In the genomic region with DNA sequence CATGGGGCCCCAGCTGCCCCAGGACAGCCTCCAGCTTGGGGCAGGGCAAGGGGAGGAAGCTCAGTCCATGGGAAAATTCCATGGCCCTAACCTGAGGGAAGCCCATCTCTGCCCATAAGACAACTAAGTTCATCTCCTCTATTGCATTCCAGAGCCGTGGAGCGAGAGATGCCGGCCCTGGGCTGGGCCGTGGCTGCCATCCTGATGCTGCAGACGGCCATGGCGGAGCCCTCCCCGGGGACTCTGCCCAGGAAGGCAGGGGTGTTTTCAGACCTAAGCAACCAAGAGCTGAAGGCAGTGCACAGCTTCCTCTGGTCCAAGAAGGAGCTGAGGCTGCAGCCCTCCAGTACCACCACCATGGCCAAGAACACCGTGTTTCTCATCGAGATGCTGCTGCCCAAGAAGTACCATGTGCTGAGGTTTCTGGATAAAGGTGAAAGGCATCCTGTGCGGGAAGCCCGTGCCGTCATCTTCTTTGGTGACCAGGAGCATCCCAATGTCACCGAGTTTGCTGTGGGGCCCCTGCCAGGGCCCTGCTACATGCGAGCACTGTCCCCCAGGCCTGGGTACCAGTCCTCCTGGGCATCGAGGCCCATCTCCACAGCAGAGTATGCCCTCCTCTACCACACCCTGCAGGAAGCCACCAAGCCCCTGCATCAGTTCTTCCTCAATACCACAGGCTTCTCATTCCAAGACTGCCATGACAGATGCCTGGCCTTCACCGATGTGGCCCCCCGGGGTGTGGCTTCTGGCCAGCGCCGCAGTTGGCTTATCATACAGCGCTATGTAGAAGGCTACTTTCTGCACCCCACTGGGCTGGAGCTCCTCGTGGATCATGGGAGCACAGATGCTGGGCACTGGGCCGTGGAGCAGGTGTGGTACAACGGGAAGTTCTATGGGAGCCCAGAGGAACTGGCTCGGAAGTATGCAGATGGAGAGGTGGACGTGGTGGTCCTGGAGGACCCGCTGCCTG, we compare ENCODE assay signal across 23 cellular contexts. TPM values are rescaled to one million over a fixed set of nuclear protein-coding genes. Genes with fewer than 3 reads are reported as not detected.
DNase-seq lines count a peak whose midpoint lies in the region; ATAC-seq and TF ChIP-seq lines count a peak whose summit lies in the region.
"Had no signal": no experiment of that assay in that cellular context is flagged by ENCODE, and none has a peak within 500 bp of the region (broad histone marks: within the 10 kb centered on the region; RNA-seq: fewer than 3 reads in every experiment).

No MANE protein-coding gene starts in this region.

- H3K4ac ChIP-seq in neuronal stem cell (ENCODE audit: low read length) = no peak overlapping the region

- H3K23ac ChIP-seq in neuronal stem cell (ENCODE audit: low read depth, low read length, poor library complexity) = peak overlapping the region; percentile 58

- DNase-seq in right atrium auricular region (ENCODE audit: low spot score) (peak; percentile 50), Right ventricle myocardium inferior (ENCODE audit: missing footprints) (no peak), esophagus muscularis mucosa (ENCODE audit: extremely low spot score) (peak; percentile 72), neuronal stem cell (ENCODE audit: low spot score) (no peak), vagina (ENCODE audit: extremely low spot score in 2 of 2) (peak; percentile 70 to 71), NCI-H524 (lab: John Stamatoyannopoulos, UW) (no peak)
- DNase-seq: Calu3; CD8-positive, alpha-beta memory T cell; DMS153; HFFc6; NCI-H1105; NCI-H146; NCI-H2029; NCI-H2227 treated with DMSO at 0.1 percent for 48 hours; NCI-H510A; NCI-H774; NK-92 treated with Interleukin-12 subunit alpha and Interleukin-12 subunit beta, amount 100 ng/mL, for 24 hours had no signal

- peak overlapping the region; percentile 29 for H2AK5ac ChIP-seq in neuronal stem cell (ENCODE audit: low read depth, low read length)

- no peak overlapping the region for H3K27ac ChIP-seq in right atrium auricular region
- no peak overlapping the region for H3K27ac ChIP-seq in esophagus muscularis mucosa (replicated peaks in 1 of 4)
- H3K27ac ChIP-seq in neuronal stem cell (replicated peaks; ENCODE audit: low read length) = no peak overlapping the region
- no peak overlapping the region for H3K27ac ChIP-seq in vagina
- H3K27ac ChIP-seq: C4-2B, KMS-11 had no signal

- TF ChIP-seq CTCF in right atrium auricular region (IDR thresholded peaks at IDR 0.05) (no peak), esophagus muscularis mucosa (IDR thresholded peaks at IDR 0.05) (no peak), vagina (IDR thresholded peaks at IDR 0.05) (no peak)

- H3K4me3 ChIP-seq in right atrium auricular region (no peak overlapping the region), esophagus muscularis mucosa (no peak overlapping the region), neuronal stem cell (ENCODE audit: low read length in 2 of 2) (no peak overlapping the region), vagina (no peak overlapping the region)

- no peak overlapping the region for H3K4me2 ChIP-seq in neuronal stem cell (ENCODE audit: insufficient read depth, low read length, poor library complexity, severe bottlenecking)
- H3K4me2 ChIP-seq: KMS-11 had no signal

- intact Hi-C loops in Right ventricle myocardium inferior (cut with DNase I) (no loop called here), esophagus muscularis mucosa (cut with DNase I) (no loop called here), vagina (cut with DNase I) (no loop called here)

- no peaks in the 10 kb centered on the region for H3K9me3 ChIP-seq in right atrium auricular region
- H3K9me3 ChIP-seq in esophagus muscularis mucosa = no peaks in the 10 kb centered on the region
- H3K9me3 ChIP-seq in neuronal stem cell (replicated peaks in 1 of 2; ENCODE audit: control insufficient read depth in 2 of 2, insufficient read depth in 1 of 2, low read depth in 1 of 2, low read length in 2 of 2) = no peaks in the 10 kb centered on the region
- H3K9me3 ChIP-seq in vagina = no peaks in the 10 kb centered on the region

- no peaks in the 10 kb centered on the region for H3K27me3 ChIP-seq in right atrium auricular region
- peaks cover 0 to 50% (median 2%) of the 10 kb centered on the region in 4 donors for H3K27me3 ChIP-seq in esophagus muscularis mucosa
- H3K27me3 ChIP-seq in neuronal stem cell (ENCODE audit: control insufficient read depth in 3 of 3, insufficient read depth in 3 of 3, low read depth in 1 of 3, low read length in 3 of 3) = peaks cover 0 to 22% (median 0%) of the 10 kb centered on the region in 3 experiments
- no peaks in the 10 kb centered on the region for H3K27me3 ChIP-seq in vagina

- no peak overlapping the region for H2BK5ac ChIP-seq in neuronal stem cell (ENCODE audit: low read length)

- H2BK15ac ChIP-seq in neuronal stem cell (ENCODE audit: low read length) = peak overlapping the region; percentile 5

- peak overlapping the region; percentile 39 for H3K9ac ChIP-seq in neuronal stem cell (ENCODE audit: low read depth, low read length, poor library complexity)
- H3K9ac ChIP-seq: KMS-11 had no signal

- no peak for TF ChIP-seq EP300 in esophagus muscularis mucosa (IDR thresholded peaks at IDR 0.05)

- H3K36me3 ChIP-seq in right atrium auricular region (no peaks in the 10 kb centered on the region), esophagus muscularis mucosa (no peaks in the 10 kb centered on the region), neuronal stem cell (replicated peaks in 1 of 2; ENCODE audit: control insufficient read depth in 2 of 2, insufficient read depth in 2 of 2, low read length in 2 of 2) (no peaks in the 10 kb centered on the region), vagina (no peaks in the 10 kb centered on the region)

- 93% methylated on average over 14 of the region's 26 CpGs for WGBS in esophagus muscularis mucosa
- no CpG with 5 or more reads among the region's 26 CpGs for WGBS in neuronal stem cell (ENCODE audit: extremely low coverage in 2 of 2, insufficient read length in 2 of 2, insufficient replicate concordance in 1 of 2), 2 donors

- H3K4me1 ChIP-seq in right atrium auricular region (no peaks in the 10 kb centered on the region), esophagus muscularis mucosa (no peaks in the 10 kb centered on the region), neuronal stem cell (ENCODE audit: control insufficient read depth in 2 of 2, insufficient read depth in 1 of 2, low read depth in 1 of 2, low read length in 2 of 2) (peaks cover 0 to 6% of the 10 kb centered on the region in 2 donors), vagina (peaks cover 6% of the 10 kb centered on the region)

- no peak overlapping the region for H3K14ac ChIP-seq in neuronal stem cell (ENCODE audit: low read length)

- H4K8ac ChIP-seq in neuronal stem cell (ENCODE audit: low read depth, low read length) = no peak overlapping the region

- no peak overlapping the region for H4K91ac ChIP-seq in neuronal stem cell (ENCODE audit: low read depth, low read length, poor library complexity)

- H2BK12ac ChIP-seq in neuronal stem cell (ENCODE audit: low read length) = no peak overlapping the region

- peak overlapping the region; percentile 30 for H2BK120ac ChIP-seq in neuronal stem cell (ENCODE audit: low read depth, low read length)

- H3K18ac ChIP-seq in neuronal stem cell (ENCODE audit: low read length) = peak overlapping the region; percentile 66

- TF ChIP-seq POLR2A in esophagus muscularis mucosa (IDR thresholded peaks at IDR 0.05; ENCODE audit: low read depth) (no peak), vagina (IDR thresholded peaks at IDR 0.05) (no peak)

- no peak overlapping the region for H2AFZ ChIP-seq in neuronal stem cell (ENCODE audit: low read length)

- H3K79me1 ChIP-seq in neuronal stem cell (ENCODE audit: low read depth, low read length) = no peaks in the 10 kb centered on the region

- ATAC-seq in Right ventricle myocardium inferior (no peak), HG02763 (IDR thresholded peaks at IDR 0.05; ENCODE audit: unreplicated experiment) (no peak), GM18519 (IDR thresholded peaks at IDR 0.05; ENCODE audit: low FRiP score, unreplicated experiment) (no peak)
- ATAC-seq: Panc1 had no signal

RNA-seq across cellular contexts. Expression of a gene that starts 4.3 kb away (rescaled TPM):
- total RNA-seq in right atrium auricular region (not detected), Right ventricle myocardium inferior (0.27 TPM), esophagus muscularis mucosa (under 1 TPM in 3 of 4 donors, not detected in 1; 0.23 to 0.45 (median 0.33) TPM), vagina (not detected)
- polyA plus RNA-seq in neuronal stem cell (2013, experiment 1 of 2) = not detected
- not detected for polyA plus RNA-seq in neuronal stem cell (2013, experiment 2 of 2)
- total RNA-seq: CD8-positive, alpha-beta memory T cell; HFFc6 had no signal
- polyA plus RNA-seq: CD8-positive, alpha-beta memory T cell had no signal

RNA-seq across cellular contexts. Expression of a gene that starts 56.0 kb away (rescaled TPM):
- total RNA-seq in right atrium auricular region (100 to 1,000 TPM in 1 of 2 donors, 10 to 100 TPM in 1; 56.3 to 102 TPM), Right ventricle myocardium inferior (31.1 TPM), esophagus muscularis mucosa (10 to 100 TPM; 11.6 to 47.7 (median 35.5) TPM), vagina (43.7 TPM)
- polyA plus RNA-seq in neuronal stem cell (2013, experiment 1 of 2) = 0.59 TPM
- 0.53 TPM for polyA plus RNA-seq in neuronal stem cell (2013, experiment 2 of 2)
- total RNA-seq: G401, HFFc6 had no signal
- polyA plus RNA-seq: CD8-positive, alpha-beta memory T cell had no signal

RNA-seq across cellular contexts. Expression of a gene that starts 56.4 kb away (rescaled TPM):
- 100 to 1,000 TPM; 162 to 227 TPM for total RNA-seq in right atrium auricular region
- 43.1 TPM for total RNA-seq in Right ventricle myocardium inferior
- total RNA-seq in esophagus muscularis mucosa = 10 to 100 TPM; 19.5 to 58.2 (median 54.1) TPM
- polyA plus RNA-seq in neuronal stem cell (2013, experiment 1 of 2) = 1.2 TPM
- 1.1 TPM for polyA plus RNA-seq in neuronal stem cell (2013, experiment 2 of 2)
- 60.6 TPM for total RNA-seq in vagina
- total RNA-seq: HFFc6 had no signal
- polyA plus RNA-seq: CD8-positive, alpha-beta memory T cell had no signal

Comparison
In these comparisons a context has a peak if more than half of its experiments do, and no peak if none do; other contexts are left out.
1. DNase-seq: peak in right atrium auricular region (single experiment), esophagus muscularis mucosa (single experiment) and vagina (2 of 2); none in Right ventricle myocardium inferior (single experiment), neuronal stem cell (single experiment) and NCI-H524 (0 of 2).